ENCODE assay signal across 1 cellular context in the genomic region with DNA sequence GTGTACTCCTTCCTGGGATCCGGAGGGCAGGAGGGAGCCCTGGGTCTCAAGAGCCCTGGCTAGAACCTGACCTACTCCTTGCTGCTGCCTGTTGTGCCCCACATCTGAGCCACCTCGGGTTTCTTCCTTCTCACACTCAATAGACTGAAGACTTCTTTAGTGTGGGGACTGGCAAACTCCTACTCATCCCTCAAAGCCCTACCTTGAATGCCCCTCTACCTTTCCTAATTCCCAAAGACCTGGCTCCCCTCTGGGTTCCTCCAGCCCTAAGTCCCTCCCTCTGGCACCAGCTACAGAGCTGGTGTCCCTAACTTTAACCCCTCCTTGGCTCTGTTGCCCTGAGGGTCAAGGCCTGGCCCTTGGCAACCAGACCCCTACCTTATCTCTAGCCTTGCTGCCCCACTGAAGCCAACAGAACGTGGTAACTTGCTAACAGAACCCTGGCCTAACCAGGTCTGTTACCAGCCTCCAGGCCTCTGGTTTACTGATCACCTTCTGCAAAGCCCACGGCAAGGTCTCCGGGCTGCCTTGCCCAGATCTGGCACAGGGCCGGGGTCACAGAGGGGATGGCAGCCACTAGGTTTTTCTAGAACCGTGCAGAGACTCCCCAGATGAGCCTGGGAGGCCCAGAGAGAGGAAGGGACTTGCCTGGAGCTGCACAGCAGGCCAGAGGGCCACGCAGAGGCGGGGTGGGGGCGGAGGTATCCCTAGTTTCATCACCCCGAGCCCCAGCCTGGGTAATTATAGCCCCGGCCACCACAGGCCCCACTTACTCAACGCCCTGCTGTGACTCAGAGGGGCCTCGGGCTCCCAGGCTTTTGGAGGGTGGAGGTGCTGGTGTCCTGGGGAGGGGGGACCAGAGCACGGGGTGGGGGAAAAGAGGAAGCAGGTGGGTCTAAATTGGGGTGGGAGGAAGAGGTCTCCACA.
TF ChIP-seq lines count a peak whose summit lies in the region.

No MANE protein-coding gene starts in this region.

TF ChIP-seq in HepG2, 621 proteins besides CTCF, POLR2A, EP300 and RAD21 (continued from another document):
- TF ChIP-seq, protein P1, sequence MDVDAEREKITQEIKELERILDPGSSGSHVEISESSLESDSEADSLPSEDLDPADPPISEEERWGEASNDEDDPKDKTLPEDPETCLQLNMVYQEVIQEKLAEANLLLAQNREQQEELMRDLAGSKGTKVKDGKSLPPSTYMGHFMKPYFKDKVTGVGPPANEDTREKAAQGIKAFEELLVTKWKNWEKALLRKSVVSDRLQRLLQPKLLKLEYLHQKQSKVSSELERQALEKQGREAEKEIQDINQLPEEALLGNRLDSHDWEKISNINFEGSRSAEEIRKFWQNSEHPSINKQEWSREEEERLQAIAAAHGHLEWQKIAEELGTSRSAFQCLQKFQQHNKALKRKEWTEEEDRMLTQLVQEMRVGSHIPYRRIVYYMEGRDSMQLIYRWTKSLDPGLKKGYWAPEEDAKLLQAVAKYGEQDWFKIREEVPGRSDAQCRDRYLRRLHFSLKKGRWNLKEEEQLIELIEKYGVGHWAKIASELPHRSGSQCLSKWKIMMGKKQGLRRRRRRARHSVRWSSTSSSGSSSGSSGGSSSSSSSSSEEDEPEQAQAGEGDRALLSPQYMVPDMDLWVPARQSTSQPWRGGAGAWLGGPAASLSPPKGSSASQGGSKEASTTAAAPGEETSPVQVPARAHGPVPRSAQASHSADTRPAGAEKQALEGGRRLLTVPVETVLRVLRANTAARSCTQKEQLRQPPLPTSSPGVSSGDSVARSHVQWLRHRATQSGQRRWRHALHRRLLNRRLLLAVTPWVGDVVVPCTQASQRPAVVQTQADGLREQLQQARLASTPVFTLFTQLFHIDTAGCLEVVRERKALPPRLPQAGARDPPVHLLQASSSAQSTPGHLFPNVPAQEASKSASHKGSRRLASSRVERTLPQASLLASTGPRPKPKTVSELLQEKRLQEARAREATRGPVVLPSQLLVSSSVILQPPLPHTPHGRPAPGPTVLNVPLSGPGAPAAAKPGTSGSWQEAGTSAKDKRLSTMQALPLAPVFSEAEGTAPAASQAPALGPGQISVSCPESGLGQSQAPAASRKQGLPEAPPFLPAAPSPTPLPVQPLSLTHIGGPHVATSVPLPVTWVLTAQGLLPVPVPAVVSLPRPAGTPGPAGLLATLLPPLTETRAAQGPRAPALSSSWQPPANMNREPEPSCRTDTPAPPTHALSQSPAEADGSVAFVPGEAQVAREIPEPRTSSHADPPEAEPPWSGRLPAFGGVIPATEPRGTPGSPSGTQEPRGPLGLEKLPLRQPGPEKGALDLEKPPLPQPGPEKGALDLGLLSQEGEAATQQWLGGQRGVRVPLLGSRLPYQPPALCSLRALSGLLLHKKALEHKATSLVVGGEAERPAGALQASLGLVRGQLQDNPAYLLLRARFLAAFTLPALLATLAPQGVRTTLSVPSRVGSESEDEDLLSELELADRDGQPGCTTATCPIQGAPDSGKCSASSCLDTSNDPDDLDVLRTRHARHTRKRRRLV (CRISPR knock-in tag; IDR thresholded peaks at IDR 0.05): no peak
- TF ChIP-seq ZNF142 (CRISPR knock-in tag; IDR thresholded peaks at IDR 0.05) (no peak), CREB1 (IDR thresholded peaks at IDR 0.05) (no peak), CREB1 (CRISPR knock-in tag; IDR thresholded peaks at IDR 0.05) (no peak), MAX (IDR thresholded peaks at IDR 0.05) (no peak; the same call in 1 of the 2 replicates), ZNF446 (CRISPR knock-in tag; IDR thresholded peaks at IDR 0.05) (no peak), RBM22 (optimal IDR thresholded peaks at IDR 0.05; ENCODE audit: low read length) (peak; percentile 67), ZNF556 (CRISPR knock-in tag; IDR thresholded peaks at IDR 0.05; ENCODE audit: borderline replicate concordance) (no peak), PATZ1 (CRISPR knock-in tag; IDR thresholded peaks at IDR 0.05) (peak; percentile 60; the same call in 1 of the 2 replicates), MEIS1 (CRISPR knock-in tag; IDR thresholded peaks at IDR 0.05; ENCODE audit: borderline replicate concordance) (no peak), ZNF350 (CRISPR knock-in tag; IDR thresholded peaks at IDR 0.05; ENCODE audit: borderline replicate concordance, low read depth) (0 out of 2 replicates have a peak, but pooled peaks have one; percentile 26), ZNF34 (CRISPR knock-in tag; IDR thresholded peaks at IDR 0.05; ENCODE audit: borderline replicate concordance) (no peak), ZNF891 (CRISPR knock-in tag; IDR thresholded peaks at IDR 0.05) (0 out of 2 replicates have a peak, but pooled peaks have one; percentile 12), KMT2B (CRISPR knock-in tag; IDR thresholded peaks at IDR 0.05) (no peak), FOSL2 (CRISPR knock-in tag; IDR thresholded peaks at IDR 0.05) (peak; percentile 90), ZNF83 (CRISPR knock-in tag; IDR thresholded peaks at IDR 0.05; ENCODE audit: borderline replicate concordance) (no peak), ZNF557 (CRISPR knock-in tag; IDR thresholded peaks at IDR 0.05) (no peak), ZNF773 (CRISPR knock-in tag; IDR thresholded peaks at IDR 0.05; ENCODE audit: borderline replicate concordance) (no peak), XBP1 (CRISPR knock-in tag; IDR thresholded peaks at IDR 0.05) (no peak), ZSCAN25 (CRISPR knock-in tag; IDR thresholded peaks at IDR 0.05) (no peak)
- TF ChIP-seq, protein P2, sequence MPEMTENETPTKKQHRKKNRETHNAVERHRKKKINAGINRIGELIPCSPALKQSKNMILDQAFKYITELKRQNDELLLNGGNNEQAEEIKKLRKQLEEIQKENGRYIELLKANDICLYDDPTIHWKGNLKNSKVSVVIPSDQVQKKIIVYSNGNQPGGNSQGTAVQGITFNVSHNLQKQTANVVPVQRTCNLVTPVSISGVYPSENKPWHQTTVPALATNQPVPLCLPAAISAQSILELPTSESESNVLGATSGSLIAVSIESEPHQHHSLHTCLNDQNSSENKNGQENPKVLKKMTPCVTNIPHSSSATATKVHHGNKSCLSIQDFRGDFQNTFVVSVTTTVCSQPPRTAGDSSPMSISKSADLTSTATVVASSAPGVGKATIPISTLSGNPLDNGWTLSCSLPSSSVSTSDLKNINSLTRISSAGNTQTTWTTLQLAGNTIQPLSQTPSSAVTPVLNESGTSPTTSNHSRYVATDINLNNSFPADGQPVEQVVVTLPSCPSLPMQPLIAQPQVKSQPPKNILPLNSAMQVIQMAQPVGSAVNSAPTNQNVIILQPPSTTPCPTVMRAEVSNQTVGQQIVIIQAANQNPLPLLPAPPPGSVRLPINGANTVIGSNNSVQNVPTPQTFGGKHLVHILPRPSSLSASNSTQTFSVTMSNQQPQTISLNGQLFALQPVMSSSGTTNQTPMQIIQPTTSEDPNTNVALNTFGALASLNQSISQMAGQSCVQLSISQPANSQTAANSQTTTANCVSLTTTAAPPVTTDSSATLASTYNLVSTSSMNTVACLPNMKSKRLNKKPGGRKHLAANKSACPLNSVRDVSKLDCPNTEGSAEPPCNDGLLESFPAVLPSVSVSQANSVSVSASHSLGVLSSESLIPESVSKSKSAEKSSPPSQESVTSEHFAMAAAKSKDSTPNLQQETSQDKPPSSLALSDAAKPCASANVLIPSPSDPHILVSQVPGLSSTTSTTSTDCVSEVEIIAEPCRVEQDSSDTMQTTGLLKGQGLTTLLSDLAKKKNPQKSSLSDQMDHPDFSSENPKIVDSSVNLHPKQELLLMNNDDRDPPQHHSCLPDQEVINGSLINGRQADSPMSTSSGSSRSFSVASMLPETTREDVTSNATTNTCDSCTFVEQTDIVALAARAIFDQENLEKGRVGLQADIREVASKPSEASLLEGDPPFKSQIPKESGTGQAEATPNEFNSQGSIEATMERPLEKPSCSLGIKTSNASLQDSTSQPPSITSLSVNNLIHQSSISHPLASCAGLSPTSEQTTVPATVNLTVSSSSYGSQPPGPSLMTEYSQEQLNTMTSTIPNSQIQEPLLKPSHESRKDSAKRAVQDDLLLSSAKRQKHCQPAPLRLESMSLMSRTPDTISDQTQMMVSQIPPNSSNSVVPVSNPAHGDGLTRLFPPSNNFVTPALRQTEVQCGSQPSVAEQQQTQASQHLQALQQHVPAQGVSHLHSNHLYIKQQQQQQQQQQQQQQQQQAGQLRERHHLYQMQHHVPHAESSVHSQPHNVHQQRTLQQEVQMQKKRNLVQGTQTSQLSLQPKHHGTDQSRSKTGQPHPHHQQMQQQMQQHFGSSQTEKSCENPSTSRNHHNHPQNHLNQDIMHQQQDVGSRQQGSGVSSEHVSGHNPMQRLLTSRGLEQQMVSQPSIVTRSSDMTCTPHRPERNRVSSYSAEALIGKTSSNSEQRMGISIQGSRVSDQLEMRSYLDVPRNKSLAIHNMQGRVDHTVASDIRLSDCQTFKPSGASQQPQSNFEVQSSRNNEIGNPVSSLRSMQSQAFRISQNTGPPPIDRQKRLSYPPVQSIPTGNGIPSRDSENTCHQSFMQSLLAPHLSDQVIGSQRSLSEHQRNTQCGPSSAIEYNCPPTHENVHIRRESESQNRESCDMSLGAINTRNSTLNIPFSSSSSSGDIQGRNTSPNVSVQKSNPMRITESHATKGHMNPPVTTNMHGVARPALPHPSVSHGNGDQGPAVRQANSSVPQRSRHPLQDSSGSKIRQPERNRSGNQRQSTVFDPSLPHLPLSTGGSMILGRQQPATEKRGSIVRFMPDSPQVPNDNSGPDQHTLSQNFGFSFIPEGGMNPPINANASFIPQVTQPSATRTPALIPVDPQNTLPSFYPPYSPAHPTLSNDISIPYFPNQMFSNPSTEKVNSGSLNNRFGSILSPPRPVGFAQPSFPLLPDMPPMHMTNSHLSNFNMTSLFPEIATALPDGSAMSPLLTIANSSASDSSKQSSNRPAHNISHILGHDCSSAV (CRISPR knock-in tag; IDR thresholded peaks at IDR 0.05; ENCODE audit: borderline replicate concordance): no peak
TF ChIP-seq in HepG2: peak in this region for 24.
